ENCODE assay signal across 22 cellular contexts in the genomic region with DNA sequence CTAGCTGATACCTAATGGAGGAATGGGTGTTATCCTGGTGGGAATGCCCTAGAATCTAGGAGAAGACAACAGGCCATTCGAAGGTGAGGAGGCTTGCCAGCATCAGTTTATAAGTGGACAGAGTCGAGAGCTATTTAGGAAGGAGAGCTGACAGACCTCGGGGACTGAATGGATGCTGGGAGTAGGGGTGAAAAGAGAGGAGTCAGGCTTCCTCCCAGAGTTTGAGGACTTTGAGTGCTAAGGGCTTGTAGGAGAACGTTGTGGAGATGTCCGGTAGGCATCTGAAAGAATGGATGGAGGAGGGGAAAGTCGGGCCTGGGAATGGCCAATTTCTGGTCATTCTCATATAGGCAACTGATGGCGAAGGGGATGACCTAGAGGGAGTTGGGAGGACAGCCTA.
DNase-seq lines count a peak whose midpoint lies in the region; ATAC-seq, FAIRE-seq and TF ChIP-seq lines count a peak whose summit lies in the region.
"Had no signal": no experiment of that assay in that cellular context is flagged by ENCODE, and none has a peak within 500 bp of the region (broad histone marks: within the 10 kb centered on the region; RNA-seq: fewer than 3 reads in every experiment).

No MANE protein-coding gene starts in this region.

- TF ChIP-seq POLR2A in GM19193 (IDR thresholded peaks at IDR 0.05; ENCODE audit: extremely low read depth, insufficient read depth, insufficient read length) = peak; percentile 21
- peak; percentile 59; the same call in 1 of the 2 replicates for TF ChIP-seq POLR2A in K562 (conservative IDR thresholded peaks at IDR 0.05)

- H3K27ac ChIP-seq in K562 (ENCODE audit: extremely low read depth, low read depth, low read length) = no peak overlapping the region
- no peak overlapping the region for H3K27ac ChIP-seq in osteoblast (ENCODE audit: low read depth, low read length)
- no peak overlapping the region for H3K27ac ChIP-seq in OCI-LY7 (ENCODE audit: low read depth, low read length, poor library complexity, severe bottlenecking)
- H3K27ac ChIP-seq: SJSA1 had no signal

- POLR2A ChIA-PET in WTC11 (lab: Charles Lee) (no interaction called here), K562 (lab: Yijun Ruan, JAX) (interaction anchor here (1.2 to 2.5 kb wide), 3 partner anchors 9 to 322 kb away, joined by 3 to 10 read pairs (median 3); no protein-coding TSS in a partner anchor), OCI-LY7 (lab: Charles Lee) (no interaction called here)

- intact Hi-C loops in K562 (cut with micrococcal nuclease) (no loop called here), OCI-LY7 (cut with micrococcal nuclease; ENCODE audit: unreplicated experiment) (no loop called here)

- TF ChIP-seq CTCF in WTC11 (IDR thresholded peaks at IDR 0.05) = no peak
- no peak for TF ChIP-seq CTCF in K562 (IDR thresholded peaks at IDR 0.05 in 2 of 3, conservative IDR thresholded peaks at IDR 0.05 in 1 of 3; ENCODE audit: insufficient read depth in 2 of 3, low read depth in 1 of 3, low read length in 3 of 3)
- TF ChIP-seq CTCF in osteoblast (IDR thresholded peaks at IDR 0.05; ENCODE audit: extremely low read depth, low read depth, low read length) = no peak
- TF ChIP-seq CTCF in OCI-LY7 (conservative IDR thresholded peaks at IDR 0.05; ENCODE audit: low read length) = no peak

- ATAC-seq in WTC11 (no peak), K562 (no peak; the same call in 2 of the 3 replicates)
- ATAC-seq in stimulated activated naive B cell treated with anti-CD40 and anti-IgM and Interleukin-4, amounts not matched to agents 10 μg/mL and 1 μg/mL and 100 μg/mL, for 72 hours (replicated peaks) = no peak
- ATAC-seq: HCT116, Right ventricle myocardium inferior had no signal

- no peak overlapping the region for H3K4me3 ChIP-seq in K562
- no peak overlapping the region for H3K4me3 ChIP-seq in osteoblast (ENCODE audit: insufficient read depth, low read length)
- no peak overlapping the region for H3K4me3 ChIP-seq in OCI-LY7 (ENCODE audit: low read depth, low read length, poor library complexity, severe bottlenecking)
- H3K4me3 ChIP-seq: GM23338, SJSA1 had no signal

- H3K36me3 Mint-ChIP-seq in WTC11 = peaks cover 12% of the 10 kb centered on the region; the same call in 1 of the 2 replicates
- H3K36me3 Mint-ChIP-seq in stimulated activated naive B cell treated with anti-CD40 and anti-IgM and Interleukin-4, amounts not matched to agents 10 μg/mL and 1 μg/mL and 100 μg/mL, for 72 hours = peaks cover 19% of the 10 kb centered on the region in 2 donors

- H3K9me2 ChIP-seq in OCI-LY7 (ENCODE audit: insufficient read depth, low read length) = no peaks in the 10 kb centered on the region

- no peak overlapping the region for H3K4me3 Mint-ChIP-seq in WTC11
- no peak overlapping the region for H3K4me3 Mint-ChIP-seq in stimulated activated naive B cell treated with anti-CD40 and anti-IgM and Interleukin-4, amounts not matched to agents 10 μg/mL and 1 μg/mL and 100 μg/mL, for 72 hours
- H3K4me3 Mint-ChIP-seq: GM23338 had no signal

- no peaks in the 10 kb centered on the region for H4K20me1 ChIP-seq in K562 (replicated peaks; ENCODE audit: control insufficient read depth, insufficient read depth, low read length)
- no peaks in the 10 kb centered on the region for H4K20me1 ChIP-seq in osteoblast (ENCODE audit: insufficient read depth, low read length)
- no peaks in the 10 kb centered on the region for H4K20me1 ChIP-seq in OCI-LY7 (ENCODE audit: insufficient read depth, low read length)

- no peak overlapping the region; a peak in 1 of 4 replicates for H3K9ac ChIP-seq in K562 (ENCODE audit: insufficient read depth in 1 of 2, low read depth in 2 of 2, low read length in 2 of 2)

- in situ Hi-C loops in K562 (cut with MboI) = no loop called here

- no peak for DNase-seq in WTC11 (ENCODE audit: low spot score)
- DNase-seq in K562 (ENCODE audit: extremely low read depth in 1 of 4, low spot score in 3 of 4) = no peak
- peak; percentile 42 for DNase-seq in osteoblast (ENCODE audit: insufficient read length, low spot score, missing footprints)
- DNase-seq in NCI-H2227 treated with DMSO at 0.1 percent for 48 hours (lab: John Stamatoyannopoulos, UW) = no peak
- no peak for DNase-seq in stimulated activated naive B cell treated with anti-CD40 and anti-IgM and Interleukin-4, amounts not matched to agents 10 μg/mL and 1 μg/mL and 100 μg/mL, for 72 hours
- DNase-seq in OCI-LY7 (ENCODE audit: low spot score) = no peak
- DNase-seq: Caco-2; CD4-positive, CD25-positive, alpha-beta regulatory T cell; DMS 273 treated with DMSO at 0.1 percent for 48 hours; IMR-90; MV-4-11; NCI-H1105 treated with DMSO at 0.1 percent for 48 hours; NCI-H2081; NCI-H2171; NCI-H526; OCI-M1 had no signal

- H3K79me2 ChIP-seq in K562 (ENCODE audit: control insufficient read depth, insufficient read depth, low read length) = no peaks in the 10 kb centered on the region
- no peaks in the 10 kb centered on the region for H3K79me2 ChIP-seq in osteoblast (ENCODE audit: insufficient read depth, low read length)
- H3K79me2 ChIP-seq in OCI-LY7 (ENCODE audit: insufficient read depth, low read depth, low read length) = no peaks in the 10 kb centered on the region

- H3K27me3 Mint-ChIP-seq in WTC11 (ENCODE audit: low read depth) = no peaks in the 10 kb centered on the region
- H3K27me3 Mint-ChIP-seq in stimulated activated naive B cell treated with anti-CD40 and anti-IgM and Interleukin-4, amounts not matched to agents 10 μg/mL and 1 μg/mL and 100 μg/mL, for 72 hours = no peaks in the 10 kb centered on the region
- H3K27me3 Mint-ChIP-seq: CD4-positive, CD25-positive, alpha-beta regulatory T cell had no signal

- H3K27me3 ChIP-seq in K562 (ENCODE audit: control insufficient read depth in 2 of 2, insufficient read depth in 2 of 2, low read length in 2 of 2) = no peaks in the 10 kb centered on the region
- H3K27me3 ChIP-seq in osteoblast (ENCODE audit: insufficient read depth, low read length) = no peaks in the 10 kb centered on the region
- H3K27me3 ChIP-seq: SJSA1 had no signal

- no peaks in the 10 kb centered on the region for H3K9me3 Mint-ChIP-seq in WTC11
- peaks cover 0 to 2% of the 10 kb centered on the region in 2 donors for H3K9me3 Mint-ChIP-seq in stimulated activated naive B cell treated with anti-CD40 and anti-IgM and Interleukin-4, amounts not matched to agents 10 μg/mL and 1 μg/mL and 100 μg/mL, for 72 hours
- H3K9me3 Mint-ChIP-seq: GM23338 had no signal

- no TSS peak for BruUV-seq in K562 (replicated peaks; lab: Mats Ljungman, UMichigan)
- BruUV-seq in OCI-LY7 (replicated peaks; lab: Mats Ljungman, UMichigan) = no TSS peak

- no peak for TF ChIP-seq EP300 in K562 (IDR thresholded peaks at IDR 0.05; ENCODE audit: low read length)

- H3K36me3 ChIP-seq in K562 (ENCODE audit: control insufficient read depth, insufficient read depth, low read length) (peaks cover 14% of the 10 kb centered on the region), osteoblast (ENCODE audit: insufficient read depth, low read length) (peaks cover 11% of the 10 kb centered on the region), OCI-LY7 (ENCODE audit: insufficient read depth, low read length) (peaks cover 6% of the 10 kb centered on the region; the same call in 1 of the 2 replicates)

- no peak for TF ChIP-seq RAD21 in K562 (CRISPR knock-in tag; conservative IDR thresholded peaks at IDR 0.05 in 1 of 2, IDR thresholded peaks at IDR 0.05 in 1 of 2)

- 64% methylated on average over 7 of the region's 7 CpGs for WGBS in K562 (ENCODE audit: insufficient coverage, low coverage, missing lambda C conversion rate)

- H3K4me1 ChIP-seq in K562 (replicated peaks in 1 of 2; ENCODE audit: control insufficient read depth in 2 of 2, insufficient read depth in 2 of 2, low read length in 2 of 2) (no peaks in the 10 kb centered on the region; a peak in 1 of 5 replicates), osteoblast (ENCODE audit: insufficient read depth, low read length) (no peaks in the 10 kb centered on the region), OCI-LY7 (ENCODE audit: insufficient read depth, low read length, poor library complexity, severe bottlenecking) (no peaks in the 10 kb centered on the region)
- H3K4me1 ChIP-seq: Caco-2 had no signal

- H3K4me2 ChIP-seq in K562 (ENCODE audit: insufficient read depth, low read length) (no peak overlapping the region), osteoblast (ENCODE audit: insufficient read depth, low read length) (no peak overlapping the region), OCI-LY7 (ENCODE audit: low read length) (no peak overlapping the region)
- H3K4me2 ChIP-seq: GM23338 had no signal

- CTCF ChIA-PET in WTC11 (lab: Charles Lee) = no interaction called here
- CTCF ChIA-PET in K562 (lab: Yijun Ruan, JAX; ENCODE audit: low intra/inter-chr PET ratio) = no interaction called here
- CTCF ChIA-PET in OCI-LY7 (lab: Charles Lee; ENCODE audit: unreplicated experiment) = no interaction called here

- H2AFZ ChIP-seq in K562 (ENCODE audit: low read depth, low read length) (no peak overlapping the region), osteoblast (ENCODE audit: low read length) (no peak overlapping the region), OCI-LY7 (ENCODE audit: low read length) (no peak overlapping the region)
- H2AFZ ChIP-seq: GM23338 had no signal

- peak overlapping the region; percentile 50 for H3K27ac Mint-ChIP-seq in WTC11
- no peak overlapping the region for H3K27ac Mint-ChIP-seq in stimulated activated naive B cell treated with anti-CD40 and anti-IgM and Interleukin-4, amounts not matched to agents 10 μg/mL and 1 μg/mL and 100 μg/mL, for 72 hours
- H3K27ac Mint-ChIP-seq: GM23338 had no signal

- H3K9me3 ChIP-seq in K562 (replicated peaks; ENCODE audit: control insufficient read depth, insufficient read depth, low read depth, low read length) (no peaks in the 10 kb centered on the region), osteoblast (ENCODE audit: low read depth, low read length) (no peaks in the 10 kb centered on the region), OCI-LY7 (ENCODE audit: low read length) (no peaks in the 10 kb centered on the region)
- H3K9me3 ChIP-seq: Caco-2, SJSA1 had no signal

- peaks cover 47% of the 10 kb centered on the region for H3K4me1 Mint-ChIP-seq in WTC11
- H3K4me1 Mint-ChIP-seq in stimulated activated naive B cell treated with anti-CD40 and anti-IgM and Interleukin-4, amounts not matched to agents 10 μg/mL and 1 μg/mL and 100 μg/mL, for 72 hours = peaks cover 2 to 4% of the 10 kb centered on the region in 2 donors

- no peak for FAIRE-seq in K562 (lab: Jason Lieb, UNC)
- FAIRE-seq: GM18507 had no signal

- H3K9me1 ChIP-seq in K562 (ENCODE audit: control insufficient read depth, insufficient read depth, low read length) = no peaks in the 10 kb centered on the region

TF ChIP-seq in K562, 482 proteins besides CTCF, POLR2A, EP300 and RAD21 (continues in another document):
- TF ChIP-seq, protein P1, sequence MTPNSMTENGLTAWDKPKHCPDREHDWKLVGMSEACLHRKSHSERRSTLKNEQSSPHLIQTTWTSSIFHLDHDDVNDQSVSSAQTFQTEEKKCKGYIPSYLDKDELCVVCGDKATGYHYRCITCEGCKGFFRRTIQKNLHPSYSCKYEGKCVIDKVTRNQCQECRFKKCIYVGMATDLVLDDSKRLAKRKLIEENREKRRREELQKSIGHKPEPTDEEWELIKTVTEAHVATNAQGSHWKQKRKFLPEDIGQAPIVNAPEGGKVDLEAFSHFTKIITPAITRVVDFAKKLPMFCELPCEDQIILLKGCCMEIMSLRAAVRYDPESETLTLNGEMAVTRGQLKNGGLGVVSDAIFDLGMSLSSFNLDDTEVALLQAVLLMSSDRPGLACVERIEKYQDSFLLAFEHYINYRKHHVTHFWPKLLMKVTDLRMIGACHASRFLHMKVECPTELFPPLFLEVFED (CRISPR knock-in tag; conservative IDR thresholded peaks at IDR 0.05) = peak; percentile 78; the same call in 1 of the 2 replicates
